In the genomic region with DNA sequence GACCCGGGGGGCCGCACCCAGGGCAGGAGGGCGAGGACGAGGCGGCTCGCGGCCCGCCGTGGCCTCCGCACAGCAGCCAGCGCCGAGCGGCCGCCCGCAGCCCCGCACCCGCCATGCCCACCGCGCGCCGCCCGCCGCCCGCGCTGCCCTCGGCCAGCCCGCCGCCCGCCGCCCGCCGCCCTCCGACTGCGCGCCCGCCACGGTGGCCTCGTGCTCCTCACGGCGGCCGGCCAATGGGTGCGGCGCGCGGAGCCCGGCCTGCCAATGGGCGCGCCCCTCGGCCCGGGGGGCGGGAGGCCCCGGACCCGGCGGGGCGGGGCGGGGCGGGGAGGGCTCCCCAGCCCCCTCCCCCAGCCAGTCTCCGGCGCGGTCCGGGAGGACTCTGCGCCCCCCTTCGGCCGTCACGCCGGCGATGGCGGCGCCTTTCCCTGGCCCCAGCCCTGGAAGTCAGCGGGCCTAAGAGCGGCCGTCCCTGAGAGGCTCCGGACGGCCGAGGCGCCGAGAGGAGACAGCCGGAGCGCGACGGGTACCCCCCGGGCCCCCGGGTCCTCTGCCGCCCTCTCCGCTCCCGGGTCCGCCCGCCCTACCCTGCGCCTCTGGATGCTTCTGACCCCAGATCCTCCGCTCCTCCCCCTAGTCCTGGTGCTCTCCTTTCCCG, we compare ENCODE assay signal across 8 cellular contexts. TPM values are rescaled to one million over a fixed set of nuclear protein-coding genes. Genes with fewer than 3 reads are reported as not detected.
DNase-seq lines count a peak whose midpoint lies in the region; ATAC-seq and TF ChIP-seq lines count a peak whose summit lies in the region.

A gene (minus strand): TSS at position 235 of the 658 bp plus-strand sequence. CDS start 120 bp downstream, at position 115.

- intact Hi-C loops in left lung (cut with DNase I), result loop anchor here in 1 of 2 donors (10.0 kb wide), 1 partner anchor 69 kb away; no protein-coding TSS in a partner anchor

- H3K27me3 ChIP-seq in DOHH2 (ENCODE audit: control insufficient read depth, low read length), result no peaks in the 10 kb centered on the region
- H3K27me3 ChIP-seq in H7 (ENCODE audit: control insufficient read depth, insufficient read depth, low read length), result no peaks in the 10 kb centered on the region
- peaks cover 0 to 31% of the 10 kb centered on the region in 2 donors for H3K27me3 ChIP-seq in left lung

- H3K27ac ChIP-seq in DOHH2 (ENCODE audit: low read depth, low read length), result no peak within 1 kb of the TSS
- peak within 1 kb of the TSS; percentile 46 to 71 for H3K27ac ChIP-seq in left lung

- peak within 1 kb of the TSS; percentile 93 for H3K4me3 ChIP-seq in DOHH2 (ENCODE audit: low read length)
- peak within 1 kb of the TSS; percentile 94 for H3K4me3 ChIP-seq in H7 (ENCODE audit: insufficient read depth, low read depth, low read length)
- peak within 1 kb of the TSS; percentile 62 to 69 for H3K4me3 ChIP-seq in left lung

- peak within 1 kb of the TSS; percentile 99 for H3K4me2 ChIP-seq in DOHH2 (ENCODE audit: low read length)

- peaks cover 16% of the 10 kb centered on the region; the same call in 1 of the 2 replicates for H4K20me1 ChIP-seq in DOHH2 (ENCODE audit: control insufficient read depth, insufficient read depth, low read depth, low read length)

- H3K9me2 ChIP-seq in DOHH2 (replicated peaks; ENCODE audit: control insufficient read depth, low read length), result no peaks in the 10 kb centered on the region

- no peaks in the 10 kb centered on the region for H3K9me3 ChIP-seq in DOHH2 (ENCODE audit: control insufficient read depth, insufficient read depth, low read length)
- H3K9me3 ChIP-seq in left lung, result no peaks in the 10 kb centered on the region

- H3K4me1 ChIP-seq in DOHH2 (ENCODE audit: control insufficient read depth, low read length) (peaks cover 44% of the 10 kb centered on the region), left lung (peaks cover 26 to 78% of the 10 kb centered on the region in 2 donors)

- DNase-seq in H7 (peak; percentile 99), NCI-H2171 treated with DMSO at 0.1 percent for 48 hours (lab: John Stamatoyannopoulos, UW) (peak; percentile 18), dermis blood vessel endothelial cell (peak; percentile 80), left lung (peak; percentile 68 to 87)
- peak; percentile 73 for DNase-seq in activated CD4-positive, alpha-beta T cell treated with anti-CD3 and anti-CD28 coated beads for 48 hours
- DNase-seq in stimulated activated CD4-positive, alpha-beta T cell treated with anti-CD3 and anti-CD28 coated beads, Interleukin-2, amount 100 ng/mL, for 48 hours, result peak; percentile 47 to 65

- peaks cover 36% of the 10 kb centered on the region for H3K36me3 ChIP-seq in DOHH2 (ENCODE audit: control insufficient read depth, low read length)
- peaks cover 6% of the 10 kb centered on the region for H3K36me3 ChIP-seq in H7 (replicated peaks; ENCODE audit: control insufficient read depth, insufficient read depth, low read length)
- peaks cover 0 to 1% of the 10 kb centered on the region in 2 donors for H3K36me3 ChIP-seq in left lung

- H3K79me2 ChIP-seq in DOHH2 (ENCODE audit: control insufficient read depth, low read length), result peaks cover 59% of the 10 kb centered on the region

- TF ChIP-seq CTCF in DOHH2 (IDR thresholded peaks at IDR 0.05; ENCODE audit: low read depth, low read length, poor library complexity, severe bottlenecking), result peak; percentile 10
- TF ChIP-seq CTCF in left lung (IDR thresholded peaks at IDR 0.05), result no peak

- peaks cover 9% of the 10 kb centered on the region for H3F3A ChIP-seq in DOHH2 (ENCODE audit: control insufficient read depth, insufficient read depth)

- ATAC-seq in left lung (peak; percentile 49), HG03139 (IDR thresholded peaks at IDR 0.05; ENCODE audit: unreplicated experiment) (no peak)

RNA-seq across cellular contexts. Expression of the gene that starts here (rescaled TPM):
- 302 and 311 TPM in 2 replicates for total RNA-seq in H7 (2014; rRNA removed; shearing (Covaris generic))
- total RNA-seq in dermis blood vessel endothelial cell (32.2 and 81.1 TPM in 2 replicates), left lung (10 to 100 TPM; 81.8 to 83.1 TPM)

Comparison
In these comparisons a context has a peak if more than half of its experiments do, and no peak if none do; other contexts are left out.
1. DNase-seq: peak in every context shown above with its lines; median percentile 99 in H7; 80 in dermis blood vessel endothelial cell; 78 in left lung; 73 in activated CD4-positive, alpha-beta T cell treated with anti-CD3 and anti-CD28 coated beads for 48 hours; 56 in stimulated activated CD4-positive, alpha-beta T cell treated with anti-CD3 and anti-CD28 coated beads, Interleukin-2, amount 100 ng/mL, for 48 hours; 18 in NCI-H2171 treated with DMSO at 0.1 percent for 48 hours.